Comparison of ENCODE assay signal across 14 cellular contexts in the genomic region with DNA sequence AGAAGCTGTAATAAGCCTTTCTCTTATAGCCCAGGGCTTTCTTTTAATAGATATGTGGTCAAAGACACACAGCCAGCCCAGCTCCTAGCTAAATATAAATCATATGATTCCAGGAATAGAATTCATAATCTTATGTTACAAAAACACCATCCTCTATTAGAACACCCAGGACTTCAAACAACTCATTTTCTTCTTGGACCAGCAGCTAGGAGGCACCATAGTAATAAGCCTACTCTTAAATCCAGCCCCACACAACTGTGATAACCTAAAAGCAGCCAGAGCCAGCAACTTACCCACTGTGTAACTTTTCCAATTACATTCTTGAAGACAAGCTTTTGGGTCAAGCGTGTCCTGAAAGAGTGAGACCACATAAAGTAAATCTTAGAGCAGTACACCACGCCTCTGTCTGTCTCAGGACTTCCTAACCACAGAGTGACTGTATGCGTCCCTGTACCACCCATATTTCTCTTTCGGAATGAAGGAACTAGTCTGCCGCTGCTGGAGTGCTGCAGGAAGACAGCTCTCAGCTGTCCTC.
DNase-seq lines count a peak whose midpoint lies in the region; ATAC-seq, FAIRE-seq and TF ChIP-seq lines count a peak whose summit lies in the region.
"Had no signal": no experiment of that assay in that cellular context is flagged by ENCODE, and none has a peak within 500 bp of the region (broad histone marks: within the 10 kb centered on the region; RNA-seq: fewer than 3 reads in every experiment).

No MANE protein-coding gene starts in this region.

- H3K23me2 ChIP-seq in H1 (ENCODE audit: low read depth, low read length) = no peaks in the 10 kb centered on the region

- no peaks in the 10 kb centered on the region for H4K20me1 ChIP-seq in H1 (replicated peaks in 1 of 2; ENCODE audit: control insufficient read depth in 1 of 2, insufficient read depth in 2 of 2, low read length in 2 of 2)

- H3K79me2 ChIP-seq in H1 (ENCODE audit: control insufficient read depth in 1 of 2, insufficient read depth in 2 of 2, low read length in 2 of 2) = no peaks in the 10 kb centered on the region

- H3K23ac ChIP-seq in H1 (ENCODE audit: insufficient read length) = no peak overlapping the region

- no peak overlapping the region for H3K4ac ChIP-seq in H1 (replicated peaks; ENCODE audit: insufficient read length, low read depth, low read length)

- H4K5ac ChIP-seq in H1 (ENCODE audit: insufficient read length, low read depth, low read length) = no peak overlapping the region

- H3K56ac ChIP-seq in H1 (replicated peaks; ENCODE audit: insufficient read length, low read depth, low read length) = no peak overlapping the region

- H2BK120ac ChIP-seq in H1 (replicated peaks; ENCODE audit: low read depth, low read length) = no peak overlapping the region

- CTCF ChIA-PET in AG04450 (lab: Charles Lee) = interaction anchor here (0.8 to 1.6 kb wide), 2 partner anchors 9 to 58 kb away, joined by 3 to 4 read pairs; no protein-coding TSS in a partner anchor
- CTCF ChIA-PET in H1 (lab: Charles Lee; ENCODE audit: partially characterized antibody) = no interaction called here

- no peak for TF ChIP-seq EP300 in H1 (IDR thresholded peaks at IDR 0.05; ENCODE audit: borderline replicate concordance in 1 of 2, low read depth in 2 of 2, low read length in 2 of 2)

- no peak overlapping the region for H4K91ac ChIP-seq in H1 (replicated peaks; ENCODE audit: insufficient read length, low read length)

- H2BK12ac ChIP-seq in H1 (ENCODE audit: low read depth, low read length) = no peak overlapping the region

- no peak overlapping the region for H2BK15ac ChIP-seq in H1 (ENCODE audit: low read length)

- TF ChIP-seq POLR2A in H1 (IDR thresholded peaks at IDR 0.05; ENCODE audit: control extremely low read depth in 1 of 2, low read depth in 2 of 2, low read length in 2 of 2) = no peak
- no peak for TF ChIP-seq POLR2A in right lobe of liver (IDR thresholded peaks at IDR 0.05)

- no peak overlapping the region for H3K4me3 ChIP-seq in AG04450 (ENCODE audit: low read depth, low read length)
- H3K4me3 ChIP-seq in H1 (ENCODE audit: extremely low read depth in 1 of 4, insufficient read depth in 2 of 4, low read depth in 3 of 4, low read length in 4 of 4) = no peak overlapping the region
- H3K4me3 ChIP-seq in right lobe of liver = no peak overlapping the region
- no peak overlapping the region for H3K4me3 ChIP-seq in WERI-Rb-1 (ENCODE audit: low read depth, low read length)
- no peak overlapping the region for H3K4me3 ChIP-seq in kidney (ENCODE audit: low read length in 2 of 2)

- H3K27ac ChIP-seq in AG04450 (ENCODE audit: low read depth, low read length) (no peak overlapping the region), H1 (ENCODE audit: low read depth, low read length) (no peak overlapping the region), right lobe of liver (no peak overlapping the region), WERI-Rb-1 (no peak overlapping the region), kidney (ENCODE audit: low read depth in 2 of 2, low read length in 2 of 2) (no peak overlapping the region)

- FAIRE-seq in H1 (lab: Jason Lieb, UNC) = no peak
- no peak for FAIRE-seq in kidney (lab: Jason Lieb, UNC)

- no peak overlapping the region for H3K18ac ChIP-seq in H1 (ENCODE audit: extremely low read depth, low read length)

- POLR2A ChIA-PET in AG04450 (lab: Yijun Ruan, JAX) = no interaction called here
- POLR2A ChIA-PET in H1 (lab: Charles Lee; ENCODE audit: partially characterized antibody) = no interaction called here

- TF ChIP-seq CTCF in AG04450 (IDR thresholded peaks at IDR 0.05; ENCODE audit: low read depth, low read length) = peak; percentile 37
- TF ChIP-seq CTCF in H1 (IDR thresholded peaks at IDR 0.05; ENCODE audit: control extremely low read depth in 1 of 3, insufficient read depth in 1 of 3, low read depth in 1 of 3, low read length in 3 of 3) = no peak
- TF ChIP-seq CTCF in right lobe of liver (IDR thresholded peaks at IDR 0.05) = peak in 3 of 4 donors; percentile 9 to 23 (median 18)
- TF ChIP-seq CTCF in WERI-Rb-1 (IDR thresholded peaks at IDR 0.05; ENCODE audit: low read depth, low read length) = no peak
- TF ChIP-seq CTCF in kidney (IDR thresholded peaks at IDR 0.05; ENCODE audit: borderline replicate concordance, extremely low read depth, insufficient read depth) = no peak

- H4K8ac ChIP-seq in H1 (ENCODE audit: extremely low read depth, insufficient read depth, low read length) = no peak overlapping the region

- H3K9me3 ChIP-seq in AG04450 (ENCODE audit: control insufficient read depth, insufficient read depth, low read length) (no peaks in the 10 kb centered on the region), H1 (ENCODE audit: insufficient read depth in 2 of 2, low read depth in 1 of 2, low read length in 1 of 2) (no peaks in the 10 kb centered on the region), right lobe of liver (no peaks in the 10 kb centered on the region), WERI-Rb-1 (ENCODE audit: severe bottlenecking) (no peaks in the 10 kb centered on the region), kidney (ENCODE audit: control insufficient read depth in 1 of 2, low read length in 2 of 2) (no peaks in the 10 kb centered on the region)

- H2AK5ac ChIP-seq in H1 (ENCODE audit: low read depth, low read length) = no peak overlapping the region

- peaks cover 0 to 2% (median 0%) of the 10 kb centered on the region in 4 experiments; a peak in 1 of 7 replicates for H3K4me1 ChIP-seq in H1 (replicated peaks in 1 of 4; ENCODE audit: control insufficient read depth in 3 of 4, insufficient read depth in 4 of 4, low read length in 3 of 4)
- H3K4me1 ChIP-seq in right lobe of liver = no peaks in the 10 kb centered on the region
- no peaks in the 10 kb centered on the region for H3K4me1 ChIP-seq in kidney (ENCODE audit: control insufficient read depth in 1 of 2, insufficient read depth in 1 of 2, low read depth in 1 of 2, low read length in 2 of 2)

- no peaks in the 10 kb centered on the region for H3K27me3 ChIP-seq in AG04450 (ENCODE audit: control insufficient read depth, insufficient read depth, low read length)
- no peaks in the 10 kb centered on the region for H3K27me3 ChIP-seq in H1 (replicated peaks in 1 of 4; ENCODE audit: control insufficient read depth in 3 of 4, extremely low read depth in 1 of 4, insufficient read depth in 3 of 4, low read length in 3 of 4)
- no peaks in the 10 kb centered on the region for H3K27me3 ChIP-seq in right lobe of liver
- H3K27me3 ChIP-seq in WERI-Rb-1 (ENCODE audit: insufficient read depth, low read depth, severe bottlenecking) = no peaks in the 10 kb centered on the region

- no peaks in the 10 kb centered on the region for H3K36me3 ChIP-seq in H1 (ENCODE audit: control insufficient read depth in 2 of 4, insufficient read depth in 4 of 4, low read length in 3 of 4)
- no peaks in the 10 kb centered on the region for H3K36me3 ChIP-seq in right lobe of liver
- no peaks in the 10 kb centered on the region for H3K36me3 ChIP-seq in WERI-Rb-1
- H3K36me3 ChIP-seq in kidney (ENCODE audit: control insufficient read depth in 1 of 2, insufficient read depth in 2 of 2, low read length in 2 of 2) = no peaks in the 10 kb centered on the region

- peak; percentile 7 to 19; a peak in 1 of 4 replicates for TF ChIP-seq RAD21 in H1 (IDR thresholded peaks at IDR 0.05 in 1 of 2, conservative IDR thresholded peaks at IDR 0.05 in 1 of 2; ENCODE audit: low read depth in 2 of 2, low read length in 2 of 2)

- H3K9ac ChIP-seq in H1 (replicated peaks in 1 of 4; ENCODE audit: extremely low read depth in 1 of 4, low read depth in 3 of 4, low read length in 3 of 4) (no peak overlapping the region), kidney (ENCODE audit: low read length in 2 of 2) (no peak overlapping the region)

- peak in 1 of 4 donors; percentile 43 for ATAC-seq in right lobe of liver
- ATAC-seq: esophagus mucosa had no signal

- no peak overlapping the region for H2AFZ ChIP-seq in H1 (ENCODE audit: low read length)

- 93% methylated on average over 5 of the region's 5 CpGs; no CpG with 5 or more reads in 1 of the 2 experiments for WGBS in H1 (ENCODE audit: extremely low coverage in 1 of 2, insufficient coverage in 1 of 2, insufficient read length in 1 of 2, insufficient replicate concordance in 2 of 2, low coverage in 1 of 2, low lambda C conversion rate in 2 of 2, missing lambda C conversion rate in 1 of 2), 2 experiments
- 61% methylated on average over 4 of the region's 5 CpGs for WGBS in right lobe of liver (ENCODE audit: insufficient coverage, low coverage, low lambda C conversion rate, missing lambda C conversion rate)

- no peak for DNase-seq in AG04450 (ENCODE audit: low read depth, low spot score)
- peak; percentile 89 for DNase-seq in LHCN-M2 (ENCODE audit: low read depth)
- no peak for DNase-seq in H1 (ENCODE audit: low read depth in 1 of 2, low spot score in 2 of 2)
- DNase-seq in right lobe of liver = no peak
- no peak for DNase-seq in WERI-Rb-1
- no peak for DNase-seq in kidney
- DNase-seq in NCI-H1105 (lab: John Stamatoyannopoulos, UW) = no peak
- DNase-seq in stimulated activated CD4-positive, alpha-beta T cell treated with anti-CD3 and anti-CD28 coated beads, Interleukin-2, amount 100 ng/mL, for 48 hours = no peak
- DNase-seq: activated CD8-positive, alpha-beta memory T cell treated with anti-CD3 and anti-CD28 coated beads for 24 hours; activated gamma-delta T cell treated with Interleukin-2 at 50 U/mL for 16 hours; NCI-H1694; NCI-H524 treated with DMSO at 0.1 percent for 48 hours; posterior cingulate gyrus had no signal

- no peak overlapping the region for H2BK5ac ChIP-seq in H1 (ENCODE audit: low read depth, low read length)

- no peak overlapping the region for H2BK20ac ChIP-seq in H1 (ENCODE audit: low read length)

- intact Hi-C loops in right lobe of liver (cut with DNase I) = no loop called here
- intact Hi-C loops in kidney (cut with DNase I) = no loop called here

- no peaks in the 10 kb centered on the region for H3K79me1 ChIP-seq in H1 (ENCODE audit: low read depth, low read length)

- H3K14ac ChIP-seq in H1 (ENCODE audit: insufficient read length) = no peak overlapping the region

- H3K4me2 ChIP-seq in H1 (ENCODE audit: insufficient read depth in 1 of 2, low read depth in 2 of 2, low read length in 2 of 2) = no peak overlapping the region

TF ChIP-seq in H1, 55 proteins besides CTCF, POLR2A, EP300 and RAD21 (continues in another document):
- TF ChIP-seq CTBP2 (IDR thresholded peaks at IDR 0.05; ENCODE audit: borderline replicate concordance, insufficient read depth, insufficient read length, low read length) (no peak), TCF12 (IDR thresholded peaks at IDR 0.05; ENCODE audit: low read depth, low read length) (no peak), SP1 (IDR thresholded peaks at IDR 0.05; ENCODE audit: low read depth, low read length) (no peak), SRF (IDR thresholded peaks at IDR 0.05; ENCODE audit: low read depth, low read length) (no peak), GABPA (IDR thresholded peaks at IDR 0.05; ENCODE audit: borderline replicate concordance, insufficient read depth, low read length) (no peak), FOSL1 (IDR thresholded peaks at IDR 0.05; ENCODE audit: insufficient read depth, low read depth, low read length) (no peak), HDAC6 (IDR thresholded peaks at IDR 0.05; ENCODE audit: low read depth, low read length) (no peak), CBX8 (IDR thresholded peaks at IDR 0.05; ENCODE audit: borderline replicate concordance, low read depth, low read length) (no peak), SP2 (IDR thresholded peaks at IDR 0.05; ENCODE audit: low read length) (no peak)

Comparison
In these comparisons a context has a peak if more than half of its experiments do, and no peak if none do; other contexts are left out.
1. CTCF ChIP-seq: peak in AG04450 (single experiment) and right lobe of liver (3 of 4); none in H1 (0 of 3), WERI-Rb-1 (single experiment) and kidney (single experiment).